17 cellular contexts compared by ENCODE assay signal in genomic region chr21:37986751-37987399, GRCh38.
DNase-seq lines count a peak whose midpoint lies in the region; TF ChIP-seq lines count a peak whose summit lies in the region.
"Had no signal": no experiment of that assay in that cellular context is flagged by ENCODE, and none has a peak within 500 bp of the region (broad histone marks: within the 10 kb centered on the region; RNA-seq: fewer than 3 reads in every experiment).

No MANE protein-coding gene starts in this region.

- H3K4me3 ChIP-seq in BE2C (ENCODE audit: low read depth, low read length): no peak overlapping the region
- H3K4me3 ChIP-seq: lung, pancreas, SJCRH30, thoracic aorta had no signal

- peak; percentile 100 for DNase-seq in DMS153 treated with DMSO at 0.1 percent for 48 hours (lab: John Stamatoyannopoulos, UW; ENCODE audit: unreplicated experiment)
- peak; percentile 6 to 96 (median 72) for DNase-seq in NCI-H1417 (lab: John Stamatoyannopoulos, UW)
- peak; percentile 82 for DNase-seq in NCI-H2196 treated with DMSO at 0.1 percent for 48 hours (lab: John Stamatoyannopoulos, UW; ENCODE audit: unreplicated experiment)
- DNase-seq in BE2C: no peak
- DNase-seq in activated effector memory CD4-positive, alpha-beta T cell treated with Interleukin-2 at 50 U/mL for 16 hours: no peak
- DNase-seq in activated CD4-positive, alpha-beta T cell treated with anti-CD3 and anti-CD28 coated beads for 48 hours: no peak
- DNase-seq in stimulated activated CD4-positive, alpha-beta T cell treated with anti-CD3 and anti-CD28 coated beads, Interleukin-4, amount 100 ng/mL, for 1 hour: no peak
- DNase-seq: activated CD4-positive, alpha-beta T cell treated with anti-CD3 and anti-CD28 coated beads for 36 hours; dermis blood vessel endothelial cell; MM.1S; naive B cell; pancreas; SJCRH30; T-helper 9 cell had no signal

- H3K9me3 ChIP-seq in BE2C: no peaks in the 10 kb centered on the region
- H3K9me3 ChIP-seq: pancreas, SJCRH30, thoracic aorta had no signal

- H3K27ac ChIP-seq in VCaP: peak overlapping the region; percentile 40
- H3K27ac ChIP-seq: pancreas, SJCRH30, thoracic aorta had no signal

- H3K4me1 ChIP-seq in BE2C: no peaks in the 10 kb centered on the region
- H3K4me1 ChIP-seq: pancreas, SJCRH30 had no signal

- H3K27me3 ChIP-seq in BE2C: no peaks in the 10 kb centered on the region

- TF ChIP-seq CTCF in VCaP (conservative IDR thresholded peaks at IDR 0.05) (no peak), BE2C (IDR thresholded peaks at IDR 0.05; ENCODE audit: low read depth, low read length) (no peak)

- H3K36me3 ChIP-seq in BE2C: no peaks in the 10 kb centered on the region
- H3K36me3 ChIP-seq: pancreas, SJCRH30, thoracic aorta had no signal

Comparison
In these comparisons a context has a peak if more than half of its experiments do, and no peak if none do; other contexts are left out.
1. DNase-seq: peak in DMS153 treated with DMSO at 0.1 percent for 48 hours (single experiment), NCI-H1417 (3 of 3) and NCI-H2196 treated with DMSO at 0.1 percent for 48 hours (single experiment); none in BE2C (single experiment), activated effector memory CD4-positive, alpha-beta T cell treated with Interleukin-2 at 50 U/mL for 16 hours (single experiment), activated CD4-positive, alpha-beta T cell treated with anti-CD3 and anti-CD28 coated beads for 48 hours (single experiment) and stimulated activated CD4-positive, alpha-beta T cell treated with anti-CD3 and anti-CD28 coated beads, Interleukin-4, amount 100 ng/mL, for 1 hour (single experiment).